ENCODE assay signal across 15 cellular contexts in genomic region chr13:93775507-93776108, GRCh38.
DNase-seq lines count a peak whose midpoint lies in the region; ATAC-seq and TF ChIP-seq lines count a peak whose summit lies in the region.
"Had no signal": no experiment of that assay in that cellular context is flagged by ENCODE, and none has a peak within 500 bp of the region (broad histone marks: within the 10 kb centered on the region; RNA-seq: fewer than 3 reads in every experiment).

No MANE protein-coding gene starts in this region.

- peak; percentile 56 for DNase-seq in AG20443 (ENCODE audit: low spot score)
- DNase-seq in RKO (ENCODE audit: low spot score): peak; percentile 28
- peak; percentile 60 for DNase-seq in fibroblast of gingiva (ENCODE audit: low read depth)
- DNase-seq in non-pigmented ciliary epithelial cell (ENCODE audit: low read depth): peak; percentile 51
- DNase-seq in GM19240 (ENCODE audit: insufficient read length, low spot score): no peak
- DNase-seq in NCI-H2081 treated with DMSO at 0.1 percent for 48 hours (lab: John Stamatoyannopoulos, UW): no peak
- no peak for DNase-seq in HuH-7.5 (ENCODE audit: low spot score)
- DNase-seq in upper lobe of right lung: no peak
- DNase-seq: GOT3, NCI-H1105, NCI-H446 treated with DMSO at 0.1 percent for 48 hours, pancreas, Peyer's patch, T-helper 9 cell had no signal

- intact Hi-C loops in upper lobe of right lung (cut with DNase I): no loop called here

- no peaks in the 10 kb centered on the region for H3K4me1 ChIP-seq in upper lobe of right lung
- H3K4me1 ChIP-seq: pancreas, Peyer's patch had no signal

- no peak overlapping the region for H3K27ac ChIP-seq in upper lobe of right lung
- H3K27ac ChIP-seq: C4-2B, pancreas, Peyer's patch had no signal

- H3K36me3 ChIP-seq in upper lobe of right lung: no peaks in the 10 kb centered on the region
- H3K36me3 ChIP-seq: pancreas, Peyer's patch had no signal

- no peak for TF ChIP-seq CTCF in upper lobe of right lung (IDR thresholded peaks at IDR 0.05)

- H3K27me3 ChIP-seq in upper lobe of right lung: no peaks in the 10 kb centered on the region
- H3K27me3 ChIP-seq: pancreas, Peyer's patch had no signal

- H3K4me3 ChIP-seq in upper lobe of right lung: no peak overlapping the region
- H3K4me3 ChIP-seq: pancreas, Peyer's patch had no signal

- no peaks in the 10 kb centered on the region for H3K9me3 ChIP-seq in upper lobe of right lung
- H3K9me3 ChIP-seq: pancreas, Peyer's patch had no signal

- ATAC-seq in upper lobe of right lung: no peak

Comparison
In these comparisons a context has a peak if more than half of its experiments do, and no peak if none do; other contexts are left out.
1. DNase-seq: peak in AG20443 (single experiment), RKO (single experiment), fibroblast of gingiva (single experiment) and non-pigmented ciliary epithelial cell (single experiment); none in GM19240 (single experiment), NCI-H2081 treated with DMSO at 0.1 percent for 48 hours (single experiment), HuH-7.5 (single experiment) and upper lobe of right lung (single experiment).